In the genomic region with DNA sequence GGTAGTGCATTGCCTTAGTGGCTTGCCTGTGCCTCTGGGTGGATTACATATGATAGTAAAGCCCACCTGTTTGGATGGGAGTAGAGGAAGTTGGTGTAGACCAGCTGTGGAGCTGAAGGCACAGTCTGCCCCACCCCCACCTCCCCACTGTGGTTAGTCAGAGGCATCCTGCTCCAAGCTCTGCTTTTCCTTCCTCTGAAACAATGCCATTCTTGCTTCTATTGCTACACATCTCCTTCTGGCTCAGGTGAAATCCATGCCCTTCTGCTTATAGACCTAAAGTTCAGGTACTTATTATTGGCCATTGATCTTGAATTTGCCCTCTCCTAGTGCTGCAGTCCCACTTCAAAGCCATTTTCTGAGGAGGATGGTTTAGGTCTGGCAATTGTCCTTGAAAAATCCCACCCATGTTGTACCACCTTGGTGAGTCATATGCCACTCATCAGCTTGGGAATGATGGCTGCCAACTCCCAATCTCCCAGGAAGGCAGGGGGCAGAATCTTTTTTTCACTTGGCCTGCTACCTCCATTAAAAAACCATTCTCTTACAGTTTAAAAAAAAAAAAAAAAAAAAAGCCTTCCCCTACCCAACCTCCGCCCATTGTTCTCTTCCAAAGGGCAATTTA, we compare ENCODE assay signal across 15 cellular contexts. TPM values are rescaled to one million over a fixed set of nuclear protein-coding genes. Genes with fewer than 3 reads are reported as not detected.
DNase-seq lines count a peak whose midpoint lies in the region; ATAC-seq, FAIRE-seq and TF ChIP-seq lines count a peak whose summit lies in the region.
"Had no signal": no experiment of that assay in that cellular context is flagged by ENCODE, and none has a peak within 500 bp of the region (broad histone marks: within the 10 kb centered on the region; RNA-seq: fewer than 3 reads in every experiment).

No MANE protein-coding gene starts in this region.

- no peak overlapping the region for H3K4me3 Mint-ChIP-seq in T-helper 1 cell treated with Interleukin-12 subunit alpha and Interleukin-12 subunit beta and Interleukin-4 antibody, amounts not matched to agents 30 μg/mL and 1 μg/mL, for 36 hours
- no peak overlapping the region for H3K4me3 Mint-ChIP-seq in astrocyte (ENCODE audit: unreplicated experiment)

- no peaks in the 10 kb centered on the region for H4K20me1 ChIP-seq in astrocyte (ENCODE audit: insufficient read depth, low read length)

- peaks cover 20% of the 10 kb centered on the region for H3K36me3 ChIP-seq in astrocyte (ENCODE audit: insufficient read depth, low read length)

- H3K4me3 ChIP-seq in astrocyte (ENCODE audit: insufficient read depth, low read depth, low read length): no peak overlapping the region
- H3K4me3 ChIP-seq: testis had no signal

- ATAC-seq in GM21619 (IDR thresholded peaks at IDR 0.05; ENCODE audit: unreplicated experiment) (no peak), GM18870 (IDR thresholded peaks at IDR 0.05; ENCODE audit: unreplicated experiment) (no peak)

- peaks cover 37% of the 10 kb centered on the region for H3K36me3 Mint-ChIP-seq in T-helper 1 cell treated with Interleukin-12 subunit alpha and Interleukin-12 subunit beta and Interleukin-4 antibody, amounts not matched to agents 30 μg/mL and 1 μg/mL, for 36 hours (ENCODE audit: low read depth)
- peaks cover 20% of the 10 kb centered on the region for H3K36me3 Mint-ChIP-seq in astrocyte (ENCODE audit: low read depth, unreplicated experiment)

- no peak for DNase-seq in T-helper 1 cell
- DNase-seq in Kasumi-1 (lab: John Stamatoyannopoulos, UW): peak; percentile 20 to 32
- peak; percentile 9 for DNase-seq in astrocyte (ENCODE audit: low read depth)
- peak; percentile 31 for DNase-seq in myocyte (ENCODE audit: low read depth)
- DNase-seq in activated CD4-positive, alpha-beta T cell treated with anti-CD3 and anti-CD28 coated beads, Interleukin-2, amount 50 U/mL, for 4 hours: no peak
- DNase-seq: 8988T, cortex of kidney, NCI-H1436, NCI-H446 treated with DMSO at 0.1 percent for 48 hours, nucleus accumbens, testis had no signal

- peaks cover 12% of the 10 kb centered on the region for H3K4me1 Mint-ChIP-seq in T-helper 1 cell treated with Interleukin-12 subunit alpha and Interleukin-12 subunit beta and Interleukin-4 antibody, amounts not matched to agents 30 μg/mL and 1 μg/mL, for 36 hours (ENCODE audit: low read depth)
- H3K4me1 Mint-ChIP-seq in astrocyte (ENCODE audit: low read depth, unreplicated experiment): peaks cover 11% of the 10 kb centered on the region

- H3K27me3 Mint-ChIP-seq in T-helper 1 cell treated with Interleukin-12 subunit alpha and Interleukin-12 subunit beta and Interleukin-4 antibody, amounts not matched to agents 30 μg/mL and 1 μg/mL, for 36 hours (ENCODE audit: low read depth): no peaks in the 10 kb centered on the region
- no peaks in the 10 kb centered on the region for H3K27me3 Mint-ChIP-seq in astrocyte (ENCODE audit: low read depth, unreplicated experiment)

- H3K4me1 ChIP-seq in astrocyte (ENCODE audit: insufficient read depth, low read length): no peaks in the 10 kb centered on the region
- H3K4me1 ChIP-seq: testis had no signal

- TF ChIP-seq CTCF in astrocyte (IDR thresholded peaks at IDR 0.05; ENCODE audit: insufficient read depth, low read depth, low read length): no peak

- no peaks in the 10 kb centered on the region for H3K9me3 ChIP-seq in astrocyte (ENCODE audit: insufficient read depth, low read depth, low read length)
- H3K9me3 ChIP-seq: testis had no signal

- H3K27ac Mint-ChIP-seq in T-helper 1 cell treated with Interleukin-12 subunit alpha and Interleukin-12 subunit beta and Interleukin-4 antibody, amounts not matched to agents 30 μg/mL and 1 μg/mL, for 36 hours: peak overlapping the region; percentile 14
- peak overlapping the region; percentile 2 for H3K27ac Mint-ChIP-seq in astrocyte (ENCODE audit: unreplicated experiment)

- no peak overlapping the region for H3K9ac ChIP-seq in astrocyte (ENCODE audit: low read length)

- H3K9me3 Mint-ChIP-seq in T-helper 1 cell treated with Interleukin-12 subunit alpha and Interleukin-12 subunit beta and Interleukin-4 antibody, amounts not matched to agents 30 μg/mL and 1 μg/mL, for 36 hours: no peaks in the 10 kb centered on the region
- H3K9me3 Mint-ChIP-seq in astrocyte (ENCODE audit: unreplicated experiment): no peaks in the 10 kb centered on the region

- no peak overlapping the region for H3K4me2 ChIP-seq in astrocyte (ENCODE audit: low read length)

- H3K79me2 ChIP-seq in astrocyte (ENCODE audit: insufficient read depth, low read length): no peaks in the 10 kb centered on the region

- no peaks in the 10 kb centered on the region for H3K27me3 ChIP-seq in astrocyte (ENCODE audit: insufficient read depth, low read length)
- H3K27me3 ChIP-seq: testis had no signal

- no peak overlapping the region for H2AFZ ChIP-seq in astrocyte (ENCODE audit: low read depth, low read length)

- FAIRE-seq in astrocyte (lab: Jason Lieb, UNC): no peak

- H3K27ac ChIP-seq in astrocyte (ENCODE audit: low read depth, low read length): no peak overlapping the region
- H3K27ac ChIP-seq: testis had no signal

RNA-seq across cellular contexts. Expression of gene TXLNA, which starts 6.7 kb away (rescaled TPM):
- total RNA-seq in astrocyte (65.8 and 66.6 TPM in 2 replicates), myocyte (44.2 and 44.4 TPM in 2 replicates)
- 38.1 TPM for polyA plus RNA-seq in myocyte (2012)

RNA-seq across cellular contexts. Expression of gene CCDC28B, which starts 27.7 kb away (rescaled TPM):
- 16.0 and 19.2 TPM in 2 replicates for total RNA-seq in astrocyte
- 65.3 and 89.7 TPM in 2 replicates for total RNA-seq in myocyte
- 40.8 TPM for polyA plus RNA-seq in myocyte (2012)

RNA-seq across cellular contexts. Expression of gene IQCC, which starts 32.7 kb away (rescaled TPM):
- total RNA-seq in astrocyte (0.87 and 1.0 TPM in 2 replicates), myocyte (2.0 and 2.3 TPM in 2 replicates)
- polyA plus RNA-seq in myocyte (2012): 2.8 TPM

RNA-seq across cellular contexts. Expression of gene DCDC2B, which starts 36.2 kb away (rescaled TPM):
- total RNA-seq in astrocyte: not detected in 2 replicates
- total RNA-seq in myocyte: 0.11 TPM in 1 of 2 replicates, not detected in the other
- 0.53 TPM for polyA plus RNA-seq in myocyte (2012)
- total RNA-seq: mesenteric fat pad had no signal

RNA-seq across cellular contexts. Expression of gene TMEM234, which starts 49.4 kb away (rescaled TPM):
- total RNA-seq in astrocyte: 16.7 and 17.3 TPM in 2 replicates
- 10.1 and 11.6 TPM in 2 replicates for total RNA-seq in myocyte
- 23.7 TPM for polyA plus RNA-seq in myocyte (2012)

Comparison
In these comparisons a context has a peak if more than half of its experiments do, and no peak if none do; other contexts are left out.
1. DNase-seq: peak in Kasumi-1 (2 of 2), astrocyte (single experiment) and myocyte (single experiment); none in T-helper 1 cell (0 of 5) and activated CD4-positive, alpha-beta T cell treated with anti-CD3 and anti-CD28 coated beads, Interleukin-2, amount 50 U/mL, for 4 hours (0 of 2).